ENCODE assay signal across 17 cellular contexts in genomic region chr16:11564046-11564926, GRCh38. TPM values are rescaled to one million over a fixed set of nuclear protein-coding genes. Genes with fewer than 3 reads are reported as not detected.
DNase-seq lines count a peak whose midpoint lies in the region; ATAC-seq and TF ChIP-seq lines count a peak whose summit lies in the region.
"Had no signal": no experiment of that assay in that cellular context is flagged by ENCODE, and none has a peak within 500 bp of the region (broad histone marks: within the 10 kb centered on the region; RNA-seq: fewer than 3 reads in every experiment).

No MANE protein-coding gene starts in this region.

- TF ChIP-seq CTCF in natural killer cell (IDR thresholded peaks at IDR 0.05) (no peak), adrenal gland (IDR thresholded peaks at IDR 0.05) (no peak)

- peak overlapping the region; percentile 82 for H3K27ac Mint-ChIP-seq in stimulated activated naive CD8-positive, alpha-beta T cell treated with anti-CD3 and anti-CD28 coated beads, Interleukin-15, Interleukin-2, amounts not matched to agents 100 ng/mL and 50 ng/mL, for 24 hours
- peak overlapping the region; percentile 42 for H3K27ac Mint-ChIP-seq in activated naive CD8-positive, alpha-beta T cell treated with anti-CD3 and anti-CD28 coated beads, Interleukin-2, amount 50 U/mL, for 24 hours
- peak overlapping the region; percentile 97 to 98 for H3K27ac Mint-ChIP-seq in natural killer cell
- H3K27ac Mint-ChIP-seq in stimulated activated naive CD8-positive, alpha-beta T cell treated with anti-CD3 and anti-CD28 coated beads, Interleukin-15, amount 100 ng/mL, for 72 hours = peak overlapping the region in 1 of 2 donors; percentile 50

- no peak for DNase-seq in stimulated activated naive CD8-positive, alpha-beta T cell treated with anti-CD3 and anti-CD28 coated beads, Interleukin-15, Interleukin-2, amounts not matched to agents 100 U/mL and 50 U/mL, for 24 hours
- DNase-seq in activated naive CD8-positive, alpha-beta T cell treated with anti-CD3 and anti-CD28 coated beads, Interleukin-2, amount 50 U/mL, for 24 hours = no peak
- DNase-seq in natural killer cell (no peak), adrenal gland (no peak), HuH-7 (ENCODE audit: low spot score) (no peak), SHP77 treated with DMSO at 0.1 percent for 48 hours (lab: John Stamatoyannopoulos, UW) (no peak)
- no peak for DNase-seq in stimulated activated naive CD8-positive, alpha-beta T cell treated with anti-CD3 and anti-CD28 coated beads, Interleukin-15, amount 100 ng/mL, for 72 hours
- DNase-seq: activated CD4-positive, CD25-positive, alpha-beta regulatory T cell; DMS153; effector CD4-positive, alpha-beta T cell; left lung; MG63; NCI-H2029; NCI-H510A had no signal

- H3K4me3 Mint-ChIP-seq in stimulated activated naive CD8-positive, alpha-beta T cell treated with anti-CD3 and anti-CD28 coated beads, Interleukin-15, Interleukin-2, amounts not matched to agents 100 ng/mL and 50 ng/mL, for 24 hours = no peak overlapping the region
- H3K4me3 Mint-ChIP-seq in activated naive CD8-positive, alpha-beta T cell treated with anti-CD3 and anti-CD28 coated beads, Interleukin-2, amount 50 U/mL, for 24 hours = no peak overlapping the region
- peak overlapping the region; percentile 85 for H3K4me3 Mint-ChIP-seq in natural killer cell
- peak overlapping the region in 1 of 2 donors; percentile 18 for H3K4me3 Mint-ChIP-seq in stimulated activated naive CD8-positive, alpha-beta T cell treated with anti-CD3 and anti-CD28 coated beads, Interleukin-15, amount 100 ng/mL, for 72 hours
- H3K4me3 Mint-ChIP-seq: brain had no signal

- H3K36me3 Mint-ChIP-seq in stimulated activated naive CD8-positive, alpha-beta T cell treated with anti-CD3 and anti-CD28 coated beads, Interleukin-15, Interleukin-2, amounts not matched to agents 100 ng/mL and 50 ng/mL, for 24 hours (ENCODE audit: low read depth) = peaks cover 35% of the 10 kb centered on the region
- H3K36me3 Mint-ChIP-seq in activated naive CD8-positive, alpha-beta T cell treated with anti-CD3 and anti-CD28 coated beads, Interleukin-2, amount 50 U/mL, for 24 hours (ENCODE audit: low read depth) = peaks cover 32% of the 10 kb centered on the region
- peaks cover 15% of the 10 kb centered on the region for H3K36me3 Mint-ChIP-seq in natural killer cell

- H3K36me3 ChIP-seq in adrenal gland (replicated peaks in 1 of 2) = no peaks in the 10 kb centered on the region

- 87 to 91% (median 89%) methylated on average over 21 to 24 of the region's 24 CpGs for WGBS in adrenal gland, 4 donors

- peaks cover 75% of the 10 kb centered on the region for H3K4me1 Mint-ChIP-seq in stimulated activated naive CD8-positive, alpha-beta T cell treated with anti-CD3 and anti-CD28 coated beads, Interleukin-15, Interleukin-2, amounts not matched to agents 100 ng/mL and 50 ng/mL, for 24 hours (ENCODE audit: low read depth)
- H3K4me1 Mint-ChIP-seq in activated naive CD8-positive, alpha-beta T cell treated with anti-CD3 and anti-CD28 coated beads, Interleukin-2, amount 50 U/mL, for 24 hours = peaks cover 79% of the 10 kb centered on the region
- H3K4me1 Mint-ChIP-seq in natural killer cell = peaks cover 71 to 74% of the 10 kb centered on the region in 2 donors
- peaks cover 94% of the 10 kb centered on the region for H3K4me1 Mint-ChIP-seq in stimulated activated naive CD8-positive, alpha-beta T cell treated with anti-CD3 and anti-CD28 coated beads, Interleukin-15, amount 100 ng/mL, for 72 hours

- no peaks in the 10 kb centered on the region for H3K9me3 ChIP-seq in adrenal gland (replicated peaks in 1 of 3)
- H3K9me3 ChIP-seq: left lung, MG63 had no signal

- no peak overlapping the region for H3K27ac ChIP-seq in adrenal gland
- H3K27ac ChIP-seq: left lung had no signal

- no peak for ATAC-seq in stimulated activated naive CD8-positive, alpha-beta T cell treated with anti-CD3 and anti-CD28 coated beads, Interleukin-15, Interleukin-2, amounts not matched to agents 100 U/mL and 50 U/mL, for 24 hours
- ATAC-seq in activated naive CD8-positive, alpha-beta T cell treated with anti-CD3 and anti-CD28 coated beads, Interleukin-2, amount 50 U/mL, for 24 hours = no peak
- ATAC-seq in natural killer cell = no peak
- no peak for ATAC-seq in stimulated activated naive CD8-positive, alpha-beta T cell treated with anti-CD3 and anti-CD28 coated beads, Interleukin-15, amount 100 ng/mL, for 72 hours
- ATAC-seq: left lung, sciatic nerve had no signal

- no peaks in the 10 kb centered on the region for H3K27me3 Mint-ChIP-seq in stimulated activated naive CD8-positive, alpha-beta T cell treated with anti-CD3 and anti-CD28 coated beads, Interleukin-15, Interleukin-2, amounts not matched to agents 100 ng/mL and 50 ng/mL, for 24 hours
- no peaks in the 10 kb centered on the region for H3K27me3 Mint-ChIP-seq in activated naive CD8-positive, alpha-beta T cell treated with anti-CD3 and anti-CD28 coated beads, Interleukin-2, amount 50 U/mL, for 24 hours
- no peaks in the 10 kb centered on the region for H3K27me3 Mint-ChIP-seq in natural killer cell (ENCODE audit: low read depth in 2 of 2)
- H3K27me3 Mint-ChIP-seq in stimulated activated naive CD8-positive, alpha-beta T cell treated with anti-CD3 and anti-CD28 coated beads, Interleukin-15, amount 100 ng/mL, for 72 hours = no peaks in the 10 kb centered on the region

- no peaks in the 10 kb centered on the region for H3K9me3 Mint-ChIP-seq in stimulated activated naive CD8-positive, alpha-beta T cell treated with anti-CD3 and anti-CD28 coated beads, Interleukin-15, Interleukin-2, amounts not matched to agents 100 ng/mL and 50 ng/mL, for 24 hours
- no peaks in the 10 kb centered on the region for H3K9me3 Mint-ChIP-seq in activated naive CD8-positive, alpha-beta T cell treated with anti-CD3 and anti-CD28 coated beads, Interleukin-2, amount 50 U/mL, for 24 hours
- no peaks in the 10 kb centered on the region for H3K9me3 Mint-ChIP-seq in natural killer cell
- no peaks in the 10 kb centered on the region for H3K9me3 Mint-ChIP-seq in stimulated activated naive CD8-positive, alpha-beta T cell treated with anti-CD3 and anti-CD28 coated beads, Interleukin-15, amount 100 ng/mL, for 72 hours

- H3K4me1 ChIP-seq in adrenal gland (replicated peaks in 1 of 2) = peaks cover 0 to 7% of the 10 kb centered on the region in 2 donors

- intact Hi-C loops in natural killer cell (cut with micrococcal nuclease) = loop anchor here (5.0 kb wide), 1 partner anchor 312 kb away; no protein-coding TSS in a partner anchor
- intact Hi-C loops in adrenal gland (cut with DNase I) = no loop called here

- no peaks in the 10 kb centered on the region for H3K27me3 ChIP-seq in adrenal gland
- H3K27me3 ChIP-seq: left lung, MG63 had no signal

- no peak overlapping the region for H3K4me3 ChIP-seq in adrenal gland
- H3K4me3 ChIP-seq: left lung, MG63 had no signal

- no peak for TF ChIP-seq POLR2A in adrenal gland (IDR thresholded peaks at IDR 0.05)

RNA-seq across cellular contexts. Expression of gene LITAF, which starts 22.4 kb away (rescaled TPM):
- 100 to 1,000 TPM; 584 to 772 (median 726) TPM for total RNA-seq in natural killer cell
- 10 to 100 TPM; 35.1 to 83.2 (median 60.7) TPM for total RNA-seq in adrenal gland
- polyA plus RNA-seq in adrenal gland = 10 to 100 TPM; 23.1 to 75.5 (median 35.2) TPM

Comparison
In these comparisons a context has a peak if more than half of its experiments do, and no peak if none do; other contexts are left out.
1. RNA of gene LITAF, which starts 22.4 kb away (total RNA-seq): 584 to 772 TPM in natural killer cell; 35.1 to 83.2 TPM in adrenal gland; every median in the first group is over 4 times any median in the second.